In the genomic region with DNA sequence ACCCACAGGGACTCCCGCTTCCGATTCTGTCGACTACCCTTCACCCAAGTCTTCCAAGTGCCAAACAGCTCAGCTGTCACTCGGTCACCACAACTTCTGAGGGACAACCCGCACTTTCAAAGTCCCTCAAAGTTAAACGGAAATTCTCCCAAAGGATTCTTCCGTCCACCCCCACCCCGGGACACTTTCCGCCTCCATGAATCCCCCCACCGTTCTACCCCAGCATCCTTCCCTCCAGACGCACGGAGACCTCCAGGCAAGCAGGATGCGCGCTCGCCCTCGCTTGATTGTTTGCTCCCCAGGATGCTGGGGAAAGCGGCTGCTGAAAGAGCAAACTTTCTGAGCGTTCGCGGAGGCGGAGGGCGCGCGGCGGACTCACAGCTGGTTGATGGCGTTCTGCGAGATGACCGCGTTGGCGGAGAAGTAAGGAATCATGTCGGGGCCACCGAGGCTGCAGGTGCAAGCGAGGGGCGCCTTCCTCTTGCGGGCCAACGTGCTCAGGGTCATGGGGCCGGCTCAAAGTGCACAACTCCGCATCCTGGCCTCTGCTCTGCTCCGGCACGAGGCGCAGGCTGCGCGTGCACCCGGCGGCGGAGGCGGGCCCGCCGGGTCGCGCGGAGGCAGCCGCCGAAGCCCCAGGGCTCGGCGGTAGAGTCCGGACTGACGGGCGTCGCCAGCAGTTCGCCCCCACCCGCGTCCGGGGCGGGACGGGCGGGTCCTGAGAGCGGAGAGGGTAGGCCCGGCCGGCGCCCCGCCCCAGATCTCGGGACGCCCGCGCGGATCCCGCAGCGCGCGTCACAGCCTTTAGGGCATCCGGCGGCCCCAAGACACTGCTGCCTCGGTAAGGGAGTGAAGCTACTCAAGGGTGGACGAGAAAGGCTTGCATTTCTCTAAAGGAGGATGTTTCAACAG, we compare ENCODE assay signal across 8 cellular contexts.
A peak's percentile ranks its signal among the peaks of the same experiment; 100 is the strongest.
DNase-seq lines count a peak whose midpoint lies in the region; ATAC-seq and TF ChIP-seq lines count a peak whose summit lies in the region.

No MANE protein-coding gene starts in this region.

- peaks cover 34 to 50% (median 36%) of the 10 kb centered on the region in 3 donors for H3K4me1 Mint-ChIP-seq in CD8-positive, alpha-beta memory T cell
- peaks cover 22% of the 10 kb centered on the region for H3K4me1 Mint-ChIP-seq in osteocyte (ENCODE audit: unreplicated experiment)

- peak overlapping the region; percentile 55 for H3K27ac ChIP-seq in CD8-positive, alpha-beta memory T cell (ENCODE audit: low read depth, low read length)
- H3K27ac ChIP-seq in HUES64 (ENCODE audit: low read depth, low read length) (peak overlapping the region; percentile 47; the same call in 1 of the 2 replicates), SK-N-SH (ENCODE audit: low read depth in 2 of 2, low read length in 1 of 2) (peak overlapping the region; percentile 74 to 88), testis (peak overlapping the region; percentile 31 to 83)

- H3K4me1 ChIP-seq in CD8-positive, alpha-beta memory T cell (ENCODE audit: insufficient read depth, low read length) = peaks cover 44% of the 10 kb centered on the region
- H3K4me1 ChIP-seq in HUES64 (ENCODE audit: insufficient read depth, low read length) (peaks cover 9% of the 10 kb centered on the region), SK-N-SH (ENCODE audit: control insufficient read depth in 1 of 2, insufficient read depth in 2 of 2, low read depth in 1 of 2, low read length in 1 of 2) (peaks cover 13 to 15% of the 10 kb centered on the region in 2 experiments; a peak in 3 of 4 replicates), testis (peaks cover 10% of the 10 kb centered on the region)

- DNase-seq in CD8-positive, alpha-beta memory T cell = peak; percentile 87 to 94 (median 91)
- peak; percentile 96 for DNase-seq in SK-N-SH
- DNase-seq in activated naive CD4-positive, alpha-beta T cell treated with anti-CD3 and anti-CD28 coated beads, Interleukin-2, amount 50 U/mL, for 72 hours (ENCODE audit: low spot score in 2 of 2) = peak; percentile 88 to 92
- DNase-seq in head of caudate nucleus = peak; percentile 63 to 91 (median 84)
- peak; percentile 93 for DNase-seq in osteocyte (ENCODE audit: extremely low spot score, unreplicated experiment)
- DNase-seq in testis = peak; percentile 89

- TF ChIP-seq EP300 in SK-N-SH (IDR thresholded peaks at IDR 0.05; ENCODE audit: borderline replicate concordance in 1 of 2, low read depth in 1 of 2, low read length in 1 of 2) = no peak

- CTCF ChIA-PET in CD8-positive, alpha-beta memory T cell (lab: Charles Lee) = interaction anchor here (0.6 to 2.4 kb wide), 11 partner anchors 15 to 170 kb away, joined by 3 to 14 read pairs (median 3); no protein-coding TSS in a partner anchor
- CTCF ChIA-PET in SK-N-SH (lab: Yijun Ruan, JAX) = interaction anchor here (0.6 to 3.7 kb wide), 9 partner anchors 11 to 188 kb away, joined by 3 to 32 read pairs (median 4); a partner anchor contains a TSS

- H3K36me3 ChIP-seq in CD8-positive, alpha-beta memory T cell (ENCODE audit: insufficient read depth, low read length) = no peaks in the 10 kb centered on the region
- H3K36me3 ChIP-seq in HUES64 (ENCODE audit: insufficient read depth, low read length) (no peaks in the 10 kb centered on the region), SK-N-SH (replicated peaks in 1 of 2; ENCODE audit: control insufficient read depth in 1 of 2, insufficient read depth in 2 of 2, low read length in 1 of 2) (peaks cover 0 to 4% of the 10 kb centered on the region in 2 experiments), testis (ENCODE audit: low read depth, missing control alignments) (no peaks in the 10 kb centered on the region)

- no peaks in the 10 kb centered on the region for H3K9me2 ChIP-seq in SK-N-SH

- no peaks in the 10 kb centered on the region for H4K20me1 ChIP-seq in SK-N-SH (ENCODE audit: insufficient read depth)

- peaks cover 25% of the 10 kb centered on the region; the same call in 1 of the 2 replicates for H3K79me2 ChIP-seq in SK-N-SH (ENCODE audit: insufficient read depth)

- H3F3A ChIP-seq in SK-N-SH (replicated peaks; ENCODE audit: insufficient read depth) = peaks cover 15% of the 10 kb centered on the region

- H3K36me3 Mint-ChIP-seq in CD8-positive, alpha-beta memory T cell = peaks cover 0 to 20% (median 2%) of the 10 kb centered on the region in 3 donors
- peaks cover 11 to 16% of the 10 kb centered on the region in 2 donors for H3K36me3 Mint-ChIP-seq in activated naive CD4-positive, alpha-beta T cell treated with anti-CD3 and anti-CD28 coated beads, Interleukin-2, amount 50 U/mL, for 72 hours
- no peaks in the 10 kb centered on the region for H3K36me3 Mint-ChIP-seq in osteocyte (ENCODE audit: unreplicated experiment)

- peak overlapping the region; percentile 75 for H3K4me2 ChIP-seq in SK-N-SH

- peak overlapping the region; percentile 91 to 97 (median 93) for H3K4me3 Mint-ChIP-seq in CD8-positive, alpha-beta memory T cell
- peak overlapping the region; percentile 93 for H3K4me3 Mint-ChIP-seq in osteocyte (ENCODE audit: unreplicated experiment)

- no peaks in the 10 kb centered on the region for H3K9me3 Mint-ChIP-seq in CD8-positive, alpha-beta memory T cell
- no peaks in the 10 kb centered on the region for H3K9me3 Mint-ChIP-seq in activated naive CD4-positive, alpha-beta T cell treated with anti-CD3 and anti-CD28 coated beads, Interleukin-2, amount 50 U/mL, for 72 hours
- no peaks in the 10 kb centered on the region for H3K9me3 Mint-ChIP-seq in osteocyte (ENCODE audit: unreplicated experiment)

- no peaks in the 10 kb centered on the region for H3K27me3 ChIP-seq in CD8-positive, alpha-beta memory T cell (ENCODE audit: insufficient read depth, low read length, poor library complexity, severe bottlenecking)
- H3K27me3 ChIP-seq in HUES64 (ENCODE audit: insufficient read depth, low read length) (peaks cover 17% of the 10 kb centered on the region), SK-N-SH (ENCODE audit: insufficient read depth) (no peaks in the 10 kb centered on the region), testis (no peaks in the 10 kb centered on the region)

- ATAC-seq in GM21390 (IDR thresholded peaks at IDR 0.05; ENCODE audit: unreplicated experiment) = peak; percentile 70
- ATAC-seq in activated naive CD4-positive, alpha-beta T cell treated with anti-CD3 and anti-CD28 coated beads, Interleukin-2, amount 50 U/mL, for 72 hours = peak; percentile 89 to 93

- TF ChIP-seq RAD21 in SK-N-SH (IDR thresholded peaks at IDR 0.05; ENCODE audit: low read length) = no peak

- TF ChIP-seq POLR2A in testis (IDR thresholded peaks at IDR 0.05) = peak; percentile 31

- peak overlapping the region; percentile 62 for H3K4me3 ChIP-seq in CD8-positive, alpha-beta memory T cell (ENCODE audit: low read length)
- peak overlapping the region; percentile 77 for H3K4me3 ChIP-seq in HUES64 (ENCODE audit: low read length)
- H3K4me3 ChIP-seq in SK-N-SH (ENCODE audit: low read depth in 2 of 2, low read length in 1 of 2) = peak overlapping the region; percentile 80 to 87
- peak overlapping the region; percentile 64 to 79 for H3K4me3 ChIP-seq in testis

- no peaks in the 10 kb centered on the region for H3K9me3 ChIP-seq in CD8-positive, alpha-beta memory T cell (ENCODE audit: low read length)
- H3K9me3 ChIP-seq in HUES64 (ENCODE audit: insufficient read depth, low read depth, low read length) (no peaks in the 10 kb centered on the region), SK-N-SH (no peaks in the 10 kb centered on the region), testis (no peaks in the 10 kb centered on the region)

- no peak for TF ChIP-seq CTCF in SK-N-SH (IDR thresholded peaks at IDR 0.05)
- TF ChIP-seq CTCF in osteocyte (IDR thresholded peaks at IDR 0.05) = no peak
- TF ChIP-seq CTCF in testis (IDR thresholded peaks at IDR 0.05) = no peak

- intact Hi-C loops in head of caudate nucleus (cut with DNase I) = loop anchor here (5.0 kb wide), 1 partner anchor 134 kb away; no protein-coding TSS in a partner anchor
- intact Hi-C loops in testis (cut with DNase I; ENCODE audit: low total_unique reads) = no loop called here

- H3K27me3 Mint-ChIP-seq in CD8-positive, alpha-beta memory T cell = no peaks in the 10 kb centered on the region
- no peaks in the 10 kb centered on the region for H3K27me3 Mint-ChIP-seq in osteocyte (ENCODE audit: unreplicated experiment)

- POLR2A ChIA-PET in CD8-positive, alpha-beta memory T cell (lab: Charles Lee) = interaction anchor here (0.6 to 3.5 kb wide), 12 partner anchors 17 to 194 kb away, joined by 3 to 29 read pairs (median 7); a partner anchor contains a TSS
- POLR2A ChIA-PET in SK-N-SH (lab: Yijun Ruan, JAX) = interaction anchor here (0.6 to 1.5 kb wide), 8 partner anchors 10 to 192 kb away, joined by 3 to 5 read pairs (median 4); a partner anchor contains a TSS

- H2AFZ ChIP-seq in SK-N-SH (ENCODE audit: low read depth) = peak overlapping the region; percentile 81

- H3K9ac ChIP-seq in HUES64 (ENCODE audit: low read depth, low read length) (peak overlapping the region; percentile 80), SK-N-SH (peak overlapping the region; percentile 66)

- peak overlapping the region; percentile 78 to 99 (median 95) for H3K27ac Mint-ChIP-seq in CD8-positive, alpha-beta memory T cell
- peak overlapping the region; percentile 98 to 99 for H3K27ac Mint-ChIP-seq in activated naive CD4-positive, alpha-beta T cell treated with anti-CD3 and anti-CD28 coated beads, Interleukin-2, amount 50 U/mL, for 72 hours
- peak overlapping the region; percentile 92 for H3K27ac Mint-ChIP-seq in osteocyte (ENCODE audit: unreplicated experiment)

- under 1% methylated on average over 85 of the region's 85 CpGs for WGBS in HUES64
- WGBS in SK-N-SH (ENCODE audit: low lambda C conversion rate) = 1% methylated on average over 44 of the region's 85 CpGs
- WGBS in testis, 2 donors = 0% methylated on average over 21 to 64 of the region's 85 CpGs

TF ChIP-seq in SK-N-SH, 30 proteins besides CTCF, POLR2A, EP300 and RAD21 (continues in another document):
- TF ChIP-seq CHD2 (IDR thresholded peaks at IDR 0.05; ENCODE audit: low read length, partially characterized antibody) = peak; percentile 97
- no peak for TF ChIP-seq GABPA (IDR thresholded peaks at IDR 0.05; ENCODE audit: low read depth)
- no peak for TF ChIP-seq YY1 (IDR thresholded peaks at IDR 0.05; ENCODE audit: low read depth)
- TF ChIP-seq MXI1 (IDR thresholded peaks at IDR 0.05; ENCODE audit: low read depth, low read length) = peak; percentile 76; the same call in 1 of the 2 replicates
- TF ChIP-seq GATA2 (CRISPR knock-in tag; IDR thresholded peaks at IDR 0.05) = no peak; the same call in 1 of the 2 replicates
- TF ChIP-seq, protein P1, sequence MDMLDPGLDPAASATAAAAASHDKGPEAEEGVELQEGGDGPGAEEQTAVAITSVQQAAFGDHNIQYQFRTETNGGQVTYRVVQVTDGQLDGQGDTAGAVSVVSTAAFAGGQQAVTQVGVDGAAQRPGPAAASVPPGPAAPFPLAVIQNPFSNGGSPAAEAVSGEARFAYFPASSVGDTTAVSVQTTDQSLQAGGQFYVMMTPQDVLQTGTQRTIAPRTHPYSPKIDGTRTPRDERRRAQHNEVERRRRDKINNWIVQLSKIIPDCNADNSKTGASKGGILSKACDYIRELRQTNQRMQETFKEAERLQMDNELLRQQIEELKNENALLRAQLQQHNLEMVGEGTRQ (IDR thresholded peaks at IDR 0.05; ENCODE audit: borderline replicate concordance, low read depth, low read length) = no peak
- TF ChIP-seq NRF1 (IDR thresholded peaks at IDR 0.05; ENCODE audit: low read depth, low read length) = 0 out of 2 replicates have a peak, but pooled peaks have one; percentile 13
- no peak for TF ChIP-seq TEAD4 (IDR thresholded peaks at IDR 0.05; ENCODE audit: borderline replicate concordance, insufficient read depth)

Comparison
In these comparisons a context has a peak if more than half of its experiments do, and no peak if none do; other contexts are left out.
1. Peak in every context shown above with its lines: DNase-seq, ATAC-seq, H3K4me3 ChIP-seq and H3K27ac ChIP-seq.